In the genomic region with DNA sequence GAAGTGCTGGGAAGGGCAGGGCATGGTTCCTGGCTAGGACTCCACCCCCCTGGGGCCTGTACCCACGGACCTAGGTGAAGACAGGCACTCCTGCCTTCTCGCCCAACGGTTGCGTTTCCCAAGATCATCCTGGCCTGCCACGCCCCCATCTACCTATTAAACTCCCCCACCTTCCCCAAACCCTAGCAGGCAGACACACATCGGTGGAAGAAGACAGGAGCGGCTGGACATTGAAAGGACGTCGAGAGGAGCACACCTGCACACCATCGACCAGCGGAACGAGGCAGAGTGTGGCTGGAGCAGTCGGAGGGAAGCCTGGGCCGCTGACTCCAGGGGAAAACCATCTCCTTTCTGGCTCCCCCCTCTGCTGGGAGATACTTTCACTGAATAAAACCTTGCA, we compare ENCODE assay signal across 12 cellular contexts. TPM values are rescaled to one million over a fixed set of nuclear protein-coding genes. Genes with fewer than 3 reads are reported as not detected.
DNase-seq lines count a peak whose midpoint lies in the region; ATAC-seq and TF ChIP-seq lines count a peak whose summit lies in the region.
"Had no signal": no experiment of that assay in that cellular context is flagged by ENCODE, and none has a peak within 500 bp of the region (broad histone marks: within the 10 kb centered on the region; RNA-seq: fewer than 3 reads in every experiment).

No MANE protein-coding gene starts in this region.

- no peak for ATAC-seq in heart left ventricle
- ATAC-seq in lower lobe of right lung: no peak
- ATAC-seq in upper lobe of right lung: no peak
- ATAC-seq in HG02588 (IDR thresholded peaks at IDR 0.05; ENCODE audit: unreplicated experiment): no peak
- ATAC-seq in HG03045 (IDR thresholded peaks at IDR 0.05; ENCODE audit: unreplicated experiment): no peak

- DNase-seq in heart left ventricle: no peak
- DNase-seq in cardiac septum (ENCODE audit: low spot score): no peak
- no peak for DNase-seq in adrenal gland
- DNase-seq in lower lobe of right lung: no peak
- no peak for DNase-seq in upper lobe of right lung
- no peak for DNase-seq in HuH-7 (ENCODE audit: low spot score)
- DNase-seq: activated T-cell treated with anti-CD3 and anti-CD28 coated beads, Interleukin-2, amount 50 U/mL, for 24 hours; cerebellar nuclear complex; NCI-H524 treated with DMSO at 0.1 percent for 48 hours had no signal

- no peaks in the 10 kb centered on the region for H3K36me3 ChIP-seq in heart left ventricle
- H3K36me3 ChIP-seq in adrenal gland (replicated peaks in 1 of 2): no peaks in the 10 kb centered on the region
- no peaks in the 10 kb centered on the region for H3K36me3 ChIP-seq in lower lobe of right lung
- no peaks in the 10 kb centered on the region for H3K36me3 ChIP-seq in upper lobe of right lung

- H3K27me3 ChIP-seq in heart left ventricle: no peaks in the 10 kb centered on the region
- H3K27me3 ChIP-seq in adrenal gland: no peaks in the 10 kb centered on the region
- no peaks in the 10 kb centered on the region for H3K27me3 ChIP-seq in lower lobe of right lung (ENCODE audit: low read depth)
- no peaks in the 10 kb centered on the region for H3K27me3 ChIP-seq in upper lobe of right lung

- TF ChIP-seq CTCF in heart left ventricle (IDR thresholded peaks at IDR 0.05) (no peak), adrenal gland (IDR thresholded peaks at IDR 0.05) (no peak), lower lobe of right lung (IDR thresholded peaks at IDR 0.05) (no peak), upper lobe of right lung (IDR thresholded peaks at IDR 0.05) (no peak)

- H3K9me3 ChIP-seq in heart left ventricle (peaks cover 0 to 13% (median 0%) of the 10 kb centered on the region in 12 donors), adrenal gland (replicated peaks in 1 of 3) (no peaks in the 10 kb centered on the region), lower lobe of right lung (no peaks in the 10 kb centered on the region), upper lobe of right lung (no peaks in the 10 kb centered on the region)

- H3K4me3 ChIP-seq in heart left ventricle (peak overlapping the region in 4 of 12 donors; percentile 2 to 61 (median 48)), adrenal gland (peak overlapping the region in 1 of 4 donors; percentile 39), lower lobe of right lung (peak overlapping the region; percentile 46), upper lobe of right lung (peak overlapping the region; percentile 46)

- H3K4me1 ChIP-seq in heart left ventricle: peaks cover 0 to 15% (median 4%) of the 10 kb centered on the region in 12 donors
- H3K4me1 ChIP-seq in adrenal gland (replicated peaks in 1 of 2): no peaks in the 10 kb centered on the region
- H3K4me1 ChIP-seq in lower lobe of right lung: peaks cover 14% of the 10 kb centered on the region
- peaks cover 6% of the 10 kb centered on the region for H3K4me1 ChIP-seq in upper lobe of right lung

- H3K27ac ChIP-seq in heart left ventricle (peak overlapping the region in 11 of 12 donors; percentile 46 to 83 (median 63)), adrenal gland (peak overlapping the region in 4 of 5 donors; percentile 10 to 88 (median 63)), lower lobe of right lung (peak overlapping the region; percentile 66), upper lobe of right lung (peak overlapping the region; percentile 71)

- no peak for TF ChIP-seq POLR2A in heart left ventricle (IDR thresholded peaks at IDR 0.05)
- no peak for TF ChIP-seq POLR2A in adrenal gland (IDR thresholded peaks at IDR 0.05)

- intact Hi-C loops in heart left ventricle (cut with DNase I) (loop anchor here in 2 of 10 donors (10.0 kb wide), 3 partner anchors 65 to 355 kb away; no protein-coding TSS in a partner anchor), cardiac septum (cut with DNase I) (no loop called here), adrenal gland (cut with DNase I) (loop anchor here (10.0 kb wide), 2 partner anchors 115 to 175 kb away; no protein-coding TSS in a partner anchor), lower lobe of right lung (cut with DNase I) (no loop called here), upper lobe of right lung (cut with DNase I) (no loop called here)

- WGBS in heart left ventricle, 4 donors: 88 to 93% (median 91%) methylated on average over 14 of the region's 14 CpGs
- WGBS in adrenal gland, 4 donors: 88 to 96% (median 93%) methylated on average over 13 to 14 of the region's 14 CpGs

RNA-seq across cellular contexts. Expression of gene ALOX5AP, which starts 45.6 kb away (rescaled TPM):
- 10 to 100 TPM in 4 of 9 donors, 1 to 10 TPM in 5; 2.4 to 24.3 (median 8.8) TPM for total RNA-seq in heart left ventricle
- polyA plus RNA-seq in heart left ventricle: 10 to 100 TPM in 1 of 2 donors, under 1 TPM in 1; 0.88 to 15.1 TPM
- 5.4 TPM for total RNA-seq in cardiac septum
- 100 to 1,000 TPM in 1 of 8 donors, 10 to 100 TPM in 7; 21.1 to 122 (median 44.2) TPM for total RNA-seq in adrenal gland
- 10 to 100 TPM in 1 of 3 donors, 1 to 10 TPM in 2; 6.3 to 42.8 (median 7.1) TPM for polyA plus RNA-seq in adrenal gland
- total RNA-seq in lower lobe of right lung: 311 TPM
- 195 TPM for total RNA-seq in upper lobe of right lung
- total RNA-seq: myocyte had no signal

Comparison
In these comparisons a context has a peak if more than half of its experiments do, and no peak if none do; other contexts are left out.
1. intact Hi-C loops: an anchor here in adrenal gland (10.0 kb wide); none called in cardiac septum, lower lobe of right lung and upper lobe of right lung.